Comparison of ENCODE assay signal across 7 cellular contexts in the genomic region with DNA sequence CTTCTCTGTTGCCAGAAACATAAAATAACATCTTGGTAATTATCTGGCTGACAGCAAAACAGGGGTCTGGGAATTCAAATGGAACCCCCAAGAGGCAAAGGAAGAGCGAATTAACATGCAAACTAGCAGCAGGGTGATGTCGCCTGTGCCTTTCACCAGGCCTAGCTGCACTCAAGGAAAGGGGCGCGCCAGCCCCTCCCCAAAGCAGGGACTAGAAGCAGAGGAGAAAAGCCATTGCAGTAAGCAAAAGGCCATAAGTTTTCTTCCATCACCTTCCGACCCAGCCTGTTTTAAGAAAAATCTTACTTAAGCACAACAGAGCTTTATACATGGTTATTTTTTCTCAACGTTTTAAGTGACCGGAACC. TPM values are rescaled to one million over a fixed set of nuclear protein-coding genes. Genes with fewer than 3 reads are reported as not detected.
A peak's percentile ranks its signal among the peaks of the same experiment; 100 is the strongest.
DNase-seq lines count a peak whose midpoint lies in the region; ATAC-seq, FAIRE-seq and TF ChIP-seq lines count a peak whose summit lies in the region.

No MANE protein-coding gene starts in this region.

- peaks cover 8% of the 10 kb centered on the region; the same call in 1 of the 2 replicates for H3F3A ChIP-seq in PC-9 (ENCODE audit: insufficient read depth, low read depth)

- H2AFZ ChIP-seq in PC-9, result peak overlapping the region; percentile 87

- H3K9me2 ChIP-seq in PC-9 (ENCODE audit: insufficient read depth), result no peaks in the 10 kb centered on the region

- peaks cover 40% of the 10 kb centered on the region for H3K79me2 ChIP-seq in PC-9 (ENCODE audit: low read depth)

- H3K27me3 ChIP-seq in PC-9 (ENCODE audit: insufficient read depth, low read depth) (no peaks in the 10 kb centered on the region), pancreas (no peaks in the 10 kb centered on the region)

- WGBS in pancreas, 2 donors, result 1% methylated on average over 7 of the region's 7 CpGs

- intact Hi-C loops in PC-9 (cut with micrococcal nuclease; ENCODE audit: unreplicated experiment), result no loop called here
- intact Hi-C loops in pancreas (cut with DNase I), result no loop called here

- FAIRE-seq in pancreas (lab: Jason Lieb, UNC), result no peak

- no peaks in the 10 kb centered on the region for H3K9me3 ChIP-seq in PC-9 (ENCODE audit: insufficient read depth, low read depth)
- H3K9me3 ChIP-seq in pancreas, result no peaks in the 10 kb centered on the region

- BruUV-seq in PC-9 (replicated peaks; lab: Mats Ljungman, UMichigan), result TSS peak; percentile 51

- H3K36me3 ChIP-seq in PC-9 (ENCODE audit: low read depth) (peaks cover 7% of the 10 kb centered on the region; the same call in 1 of the 2 replicates), pancreas (no peaks in the 10 kb centered on the region)

- H3K27ac ChIP-seq in PC-9 (peak overlapping the region; percentile 55), pancreas (peak overlapping the region; percentile 68 to 87 (median 82))

- CTCF ChIA-PET in PC-9 (lab: Charles Lee), result no interaction called here

- DNase-seq in HFF-Myc (ENCODE audit: extremely low read depth, low read depth) (no peak), PC-9 (peak in 1 of 2 experiments; percentile 1), epithelial cell of esophagus (ENCODE audit: low read depth) (no peak), pancreas (peak in 1 of 6 donors; percentile 13), foreskin melanocyte (no peak), LoVo (ENCODE audit: low spot score) (no peak)

- ATAC-seq in GM18867 (IDR thresholded peaks at IDR 0.05; ENCODE audit: unreplicated experiment) (peak; percentile 14), pancreas (peak in 2 of 4 donors; percentile 1 to 4)

- H3K4me1 ChIP-seq in PC-9 (replicated peaks; ENCODE audit: insufficient read depth) (peaks cover 12% of the 10 kb centered on the region), pancreas (peaks cover 0 to 11% (median 0%) of the 10 kb centered on the region in 3 donors)

- POLR2A ChIA-PET in PC-9 (lab: Charles Lee; ENCODE audit: unreplicated experiment), result interaction anchor here (0.6 to 0.7 kb wide), 3 partner anchors 239 to 998 kb away, joined by 3 to 48 read pairs (median 11); no protein-coding TSS in a partner anchor

- peak overlapping the region; percentile 77 for H3K4me3 ChIP-seq in HFF-Myc (replicated peaks; ENCODE audit: low read depth, low read length)
- H3K4me3 ChIP-seq in PC-9, result peak overlapping the region; percentile 72
- peak overlapping the region; percentile 91 for H3K4me3 ChIP-seq in epithelial cell of esophagus (ENCODE audit: low read length)
- peak overlapping the region; percentile 68 to 89 (median 84) for H3K4me3 ChIP-seq in pancreas

- H4K20me1 ChIP-seq in PC-9 (ENCODE audit: insufficient read depth), result no peaks in the 10 kb centered on the region; the same call in 1 of the 2 replicates

- TF ChIP-seq CTCF in HFF-Myc (IDR thresholded peaks at IDR 0.05; ENCODE audit: low read depth, low read length, missing control alignments) (no peak), PC-9 (conservative IDR thresholded peaks at IDR 0.05) (no peak), epithelial cell of esophagus (IDR thresholded peaks at IDR 0.05; ENCODE audit: insufficient read depth, low read depth, low read length, missing control alignments) (no peak), pancreas (IDR thresholded peaks at IDR 0.05) (no peak)

- H3K4me2 ChIP-seq in PC-9, result peak overlapping the region; percentile 93

RNA-seq across cellular contexts. Expression of a gene that starts 0.5 kb away (rescaled TPM):
- 11.2 and 13.1 TPM in 2 replicates for total RNA-seq in PC-9 (2021)
- 1 to 10 TPM; 2.6 to 5.5 (median 4.0) TPM for total RNA-seq in pancreas
- polyA plus RNA-seq in pancreas, result 1 to 10 TPM; 5.7 to 6.9 TPM
